In the genomic region with DNA sequence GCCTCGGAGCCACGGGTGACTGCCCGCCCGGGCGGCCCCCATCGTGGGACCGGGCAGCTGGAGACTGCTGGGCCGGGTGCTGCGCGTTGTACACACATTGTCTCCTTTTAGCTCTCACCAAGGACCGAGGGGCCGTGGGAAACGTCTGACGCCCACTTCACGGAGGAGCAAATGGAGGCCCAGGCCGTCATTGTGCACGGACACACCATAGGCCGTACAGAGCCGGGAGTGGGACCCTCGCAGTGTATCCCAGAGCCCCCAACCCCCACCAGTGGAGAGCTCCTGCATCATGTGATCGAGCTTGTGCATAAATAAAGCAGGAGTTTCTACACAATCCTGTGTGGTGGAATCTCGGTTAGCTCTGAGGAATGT, we compare ENCODE assay signal across 8 cellular contexts. TPM values are rescaled to one million over a fixed set of nuclear protein-coding genes. Genes with fewer than 3 reads are reported as not detected.
DNase-seq lines count a peak whose midpoint lies in the region; ATAC-seq lines count a peak whose summit lies in the region.

No MANE protein-coding gene starts in this region.

- no peaks in the 10 kb centered on the region for H3K27me3 ChIP-seq in iPS-15b (ENCODE audit: control insufficient read depth, insufficient read depth, low read length)

- intact Hi-C loops in activated T-helper 2 cell treated with anti-CD3 and anti-CD28 coated beads, Interferon-gamma antibody, Interleukin-2, Interleukin-4, amounts not matched to agents 10 μg/mL and 5 μg/mL and 100 μg/mL, durations not matched to agents 14 hours and 24 hours and 36 hours (cut with micrococcal nuclease), result loop anchor here (1.0 kb wide), 3 partner anchors 24 to 61 kb away; a partner anchor contains a TSS

- H3K27ac Mint-ChIP-seq in activated T-helper 2 cell treated with anti-CD3 and anti-CD28 coated beads, Interferon-gamma antibody, Interleukin-2, Interleukin-4, amounts not matched to agents 10 μg/mL and 5 μg/mL and 100 μg/mL, durations not matched to agents 14 hours and 24 hours and 36 hours, result no peak overlapping the region

- no peaks in the 10 kb centered on the region for H3K27me3 Mint-ChIP-seq in activated T-helper 2 cell treated with anti-CD3 and anti-CD28 coated beads, Interferon-gamma antibody, Interleukin-2, Interleukin-4, amounts not matched to agents 10 μg/mL and 5 μg/mL and 100 μg/mL, durations not matched to agents 14 hours and 24 hours and 36 hours (ENCODE audit: low read depth)

- no peaks in the 10 kb centered on the region for H3K9me3 ChIP-seq in ES-I3 (ENCODE audit: control insufficient read depth, insufficient read depth, low read length)
- H3K9me3 ChIP-seq in iPS-15b (ENCODE audit: control insufficient read depth, insufficient read depth, low read length), result no peaks in the 10 kb centered on the region

- H3K9ac ChIP-seq in ES-I3 (ENCODE audit: low read depth, low read length) (peak overlapping the region; percentile 94), iPS-15b (ENCODE audit: low read depth, low read length) (peak overlapping the region; percentile 76)

- no peaks in the 10 kb centered on the region for H3K4me1 ChIP-seq in ES-I3 (ENCODE audit: insufficient read depth, low read length)
- peaks cover 6% of the 10 kb centered on the region for H3K4me1 ChIP-seq in iPS-15b (ENCODE audit: control insufficient read depth, insufficient read depth, low read length)

- peak overlapping the region; percentile 80 for H3K4me3 ChIP-seq in iPS-15b (ENCODE audit: low read depth, low read length)
- H3K4me3 ChIP-seq in skeletal muscle cell (ENCODE audit: low read depth, low read length), result peak overlapping the region; percentile 79

- H3K36me3 ChIP-seq in ES-I3 (ENCODE audit: insufficient read depth, low read length) (no peaks in the 10 kb centered on the region; the same call in none of the 2 replicates), iPS-15b (ENCODE audit: control insufficient read depth, insufficient read depth, low read length) (peaks cover 6% of the 10 kb centered on the region)

- no peaks in the 10 kb centered on the region for H3K9me3 Mint-ChIP-seq in activated T-helper 2 cell treated with anti-CD3 and anti-CD28 coated beads, Interferon-gamma antibody, Interleukin-2, Interleukin-4, amounts not matched to agents 10 μg/mL and 5 μg/mL and 100 μg/mL, durations not matched to agents 14 hours and 24 hours and 36 hours

- peak; percentile 10 for ATAC-seq in HG03196 (IDR thresholded peaks at IDR 0.05; ENCODE audit: unreplicated experiment)

- DNase-seq in activated T-helper 2 cell treated with anti-CD3 and anti-CD28 coated beads, Interferon-gamma antibody, Interleukin-2, Interleukin-4, amounts not matched to agents 10 μg/mL and 5 μg/mL and 100 μg/mL, durations not matched to agents 14 hours and 24 hours and 36 hours (ENCODE audit: low spot score), result no peak
- no peak for DNase-seq in skeletal muscle cell (ENCODE audit: low read depth)
- no peak for DNase-seq in AG20443 (ENCODE audit: low spot score)
- no peak for DNase-seq in GM19240 (ENCODE audit: insufficient read length, low spot score)
- no peak for DNase-seq in effector CD8-positive, alpha-beta T cell (lab: John Stamatoyannopoulos, UW)

- H3K4me3 Mint-ChIP-seq in activated T-helper 2 cell treated with anti-CD3 and anti-CD28 coated beads, Interferon-gamma antibody, Interleukin-2, Interleukin-4, amounts not matched to agents 10 μg/mL and 5 μg/mL and 100 μg/mL, durations not matched to agents 14 hours and 24 hours and 36 hours (ENCODE audit: low read depth), result peak overlapping the region; percentile 86

- peaks cover 16% of the 10 kb centered on the region for H3K36me3 Mint-ChIP-seq in activated T-helper 2 cell treated with anti-CD3 and anti-CD28 coated beads, Interferon-gamma antibody, Interleukin-2, Interleukin-4, amounts not matched to agents 10 μg/mL and 5 μg/mL and 100 μg/mL, durations not matched to agents 14 hours and 24 hours and 36 hours (ENCODE audit: low read depth)

- peaks cover 33% of the 10 kb centered on the region for H3K4me1 Mint-ChIP-seq in activated T-helper 2 cell treated with anti-CD3 and anti-CD28 coated beads, Interferon-gamma antibody, Interleukin-2, Interleukin-4, amounts not matched to agents 10 μg/mL and 5 μg/mL and 100 μg/mL, durations not matched to agents 14 hours and 24 hours and 36 hours (ENCODE audit: low read depth)

RNA-seq across cellular contexts. Expression of a gene that starts 0.7 kb away (rescaled TPM):
- 26.0 and 26.2 TPM in 2 replicates for total RNA-seq in activated T-helper 2 cell treated with anti-CD3 and anti-CD28 coated beads, Interferon-gamma antibody, Interleukin-2, Interleukin-4, amounts not matched to agents 10 μg/mL and 5 μg/mL and 100 μg/mL, durations not matched to agents 14 hours and 24 hours and 36 hours

RNA-seq across cellular contexts. Expression of a gene that starts 24.0 kb away (rescaled TPM):
- total RNA-seq in activated T-helper 2 cell treated with anti-CD3 and anti-CD28 coated beads, Interferon-gamma antibody, Interleukin-2, Interleukin-4, amounts not matched to agents 10 μg/mL and 5 μg/mL and 100 μg/mL, durations not matched to agents 14 hours and 24 hours and 36 hours, result 161 and 164 TPM in 2 replicates
